In genomic region chr1:153260980-153261792, GRCh38 we compare ENCODE assay signal across 8 cellular contexts. TPM values are rescaled to one million over a fixed set of nuclear protein-coding genes. Genes with fewer than 3 reads are reported as not detected.
A peak's percentile ranks its signal among the peaks of the same experiment; 100 is the strongest.
DNase-seq lines count a peak whose midpoint lies in the region; ATAC-seq and TF ChIP-seq lines count a peak whose summit lies in the region.

No MANE protein-coding gene starts in this region.

- peak; percentile 66 for ATAC-seq in SK-N-SH treated with all-trans-retinoic acid at 6 μM for 48 hours
- peak; percentile 27 for ATAC-seq in memory B cell (ENCODE audit: low read depth)
- ATAC-seq in HG03342 (IDR thresholded peaks at IDR 0.05; ENCODE audit: unreplicated experiment), result no peak

- H3K27me3 ChIP-seq in thyroid gland, result peaks cover 26% of the 10 kb centered on the region

- H3K36me3 ChIP-seq in thyroid gland, result no peaks in the 10 kb centered on the region

- H3K4me1 Mint-ChIP-seq in memory B cell, result peaks cover 15% of the 10 kb centered on the region

- no peaks in the 10 kb centered on the region for H3K9me3 ChIP-seq in thyroid gland

- H3K36me3 Mint-ChIP-seq in memory B cell, result no peaks in the 10 kb centered on the region

- no peak for DNase-seq in GM12864 (ENCODE audit: low read depth)
- peak in 1 of 2 donors; percentile 21 for DNase-seq in cardiac fibroblast (ENCODE audit: low read depth in 2 of 2)
- peak; percentile 8 to 49 for DNase-seq in memory B cell (ENCODE audit: low spot score in 2 of 2)
- peak; percentile 18 to 21 for DNase-seq in thyroid gland
- no peak for DNase-seq in dedifferentiated amniotic fluid mesenchymal stem cell (ENCODE audit: extremely low spot score)
- DNase-seq in DMS153 treated with DMSO at 0.1 percent for 48 hours (lab: John Stamatoyannopoulos, UW; ENCODE audit: unreplicated experiment), result no peak

- H3K4me3 ChIP-seq in GM12864 (ENCODE audit: low read depth, low read length) (peak overlapping the region; percentile 20), cardiac fibroblast (replicated peaks in 1 of 2; ENCODE audit: low read depth in 2 of 2, low read length in 2 of 2) (peak overlapping the region; percentile 16 to 19), thyroid gland (replicated peaks in 1 of 3) (peak overlapping the region in 1 of 3 donors; percentile 32)

- no peak overlapping the region for H3K27ac Mint-ChIP-seq in memory B cell

- no peak for TF ChIP-seq CTCF in GM12864 (IDR thresholded peaks at IDR 0.05; ENCODE audit: low read depth, low read length, missing control alignments)
- TF ChIP-seq CTCF in cardiac fibroblast (IDR thresholded peaks at IDR 0.05; ENCODE audit: low read depth, low read length), result no peak
- TF ChIP-seq CTCF in thyroid gland (IDR thresholded peaks at IDR 0.05), result no peak

- peaks cover 12% of the 10 kb centered on the region for H3K27me3 Mint-ChIP-seq in memory B cell

- H3K9me3 Mint-ChIP-seq in memory B cell, result peaks cover 2% of the 10 kb centered on the region

- TF ChIP-seq POLR2A in thyroid gland (IDR thresholded peaks at IDR 0.05), result no peak

- intact Hi-C loops in thyroid gland (cut with DNase I), result no loop called here

- no peak overlapping the region for H3K27ac ChIP-seq in thyroid gland

- 10 to 12% methylated on average over 16 to 20 of the region's 105 CpGs for WGBS in thyroid gland, 2 donors

- peaks cover 13 to 14% of the 10 kb centered on the region in 2 donors for H3K4me1 ChIP-seq in thyroid gland

- peak overlapping the region; percentile 79 for H3K4me3 Mint-ChIP-seq in memory B cell

TF ChIP-seq in SK-N-SH treated with all-trans-retinoic acid at 6 μM for 48 hours, 23 proteins besides CTCF, POLR2A, EP300 and RAD21:
- TF ChIP-seq BACH2 (CRISPR knock-in tag; IDR thresholded peaks at IDR 0.05; ENCODE audit: borderline replicate concordance) (no peak), TSHZ2 (CRISPR knock-in tag; IDR thresholded peaks at IDR 0.05) (no peak), PPARA (CRISPR knock-in tag; IDR thresholded peaks at IDR 0.05; ENCODE audit: borderline replicate concordance) (no peak), ZNF70 (CRISPR knock-in tag; IDR thresholded peaks at IDR 0.05) (0 out of 2 replicates have a peak, but pooled peaks have one; percentile 62)

RNA-seq across cellular contexts. Expression of gene LORICRIN, which starts 1.7 kb away (rescaled TPM):
- total RNA-seq in thyroid gland, result not detected

RNA-seq across cellular contexts. Expression of gene PRR9, which starts 43.8 kb away (rescaled TPM):
- total RNA-seq in thyroid gland, result not detected

RNA-seq across cellular contexts. Expression of gene PGLYRP3, which starts 51.6 kb away (rescaled TPM):
- total RNA-seq in thyroid gland, result not detected

RNA-seq across cellular contexts. Expression of gene LELP1, which starts 58.0 kb away (rescaled TPM):
- 1 to 10 TPM in 1 of 4 donors, not detected in 3; 3.6 TPM for total RNA-seq in thyroid gland

Comparison
In these comparisons a context has a peak if more than half of its experiments do, and no peak if none do; other contexts are left out.
1. DNase-seq: peak in memory B cell (2 of 2) and thyroid gland (2 of 2); none in GM12864 (single experiment), dedifferentiated amniotic fluid mesenchymal stem cell (single experiment) and DMS153 treated with DMSO at 0.1 percent for 48 hours (single experiment).